In genomic region chr17:39952665-39953470, GRCh38 we compare ENCODE assay signal across 8 cellular contexts. TPM values are rescaled to one million over a fixed set of nuclear protein-coding genes. Genes with fewer than 3 reads are reported as not detected.
DNase-seq lines count a peak whose midpoint lies in the region; ATAC-seq, FAIRE-seq and TF ChIP-seq lines count a peak whose summit lies in the region.

No MANE protein-coding gene starts in this region.

- peak overlapping the region; percentile 79 to 90 (median 86) for H3K4me3 Mint-ChIP-seq in CD4-positive, alpha-beta memory T cell
- H3K4me3 Mint-ChIP-seq in mesothelial cell of epicardium = peak overlapping the region; percentile 68

- peak overlapping the region; percentile 61 to 78 for H3K4me3 ChIP-seq in CD4-positive, alpha-beta memory T cell (ENCODE audit: low read length in 2 of 2)
- peak overlapping the region in 2 of 3 experiments; percentile 23 to 35 for H3K4me3 ChIP-seq in endothelial cell of umbilical vein (replicated peaks in 1 of 3; ENCODE audit: insufficient read depth in 1 of 3, low read depth in 1 of 3, low read length in 3 of 3)

- CTCF ChIA-PET in CD4-positive, alpha-beta memory T cell (lab: Charles Lee; ENCODE audit: partially characterized antibody) = interaction anchor here (14.6 kb wide), 1 partner anchor 28 kb away, joined by 197 read pairs; the partner anchor contains the start of gene PSMD3
- CTCF ChIA-PET in endothelial cell of umbilical vein (lab: Charles Lee) = interaction anchor here (1.5 to 7.0 kb wide), 2 partner anchors 27 to 222 kb away, joined by 3 to 108 read pairs; partner anchors contain the start of genes MIEN1 and PSMD3

- DNase-seq in CD4-positive, alpha-beta memory T cell = peak; percentile 90 to 99 (median 90)
- DNase-seq in HS-5 (ENCODE audit: low read depth) = peak; percentile 37
- DNase-seq in NOMO-1 (lab: John Stamatoyannopoulos, UW; ENCODE audit: unreplicated experiment in 2 of 2) = peak; percentile 81 to 97
- DNase-seq in activated CD8-positive, alpha-beta memory T cell treated with anti-CD3 and anti-CD28 coated beads, Interleukin-2, amount 50 U/mL, for 24 hours (ENCODE audit: extremely low read depth) = peak; percentile 78
- peak; percentile 89 for DNase-seq in endothelial cell of umbilical vein (ENCODE audit: low read depth, low spot score)
- peak; percentile 91 to 94 for DNase-seq in mesothelial cell of epicardium (ENCODE audit: low spot score in 2 of 2, unreplicated experiment in 2 of 2)
- peak; percentile 77 for DNase-seq in stimulated activated CD8-positive, alpha-beta memory T cell treated with anti-CD3 and anti-CD28 coated beads, Interleukin-15, amount 100 ng/mL, for 24 hours (ENCODE audit: low read depth)

- no peaks in the 10 kb centered on the region for H4K20me1 ChIP-seq in endothelial cell of umbilical vein (replicated peaks; ENCODE audit: control insufficient read depth, extremely low read depth, insufficient read depth, low read length)

- POLR2A ChIA-PET in CD4-positive, alpha-beta memory T cell (lab: Charles Lee; ENCODE audit: partially characterized antibody) = interaction anchor here (0.6 to 3.9 kb wide), 5 partner anchors 9 to 121 kb away, joined by 3 to 52 read pairs (median 3); partner anchors contain the start of genes GSDMA, LRRC3C, ORMDL3 and PSMD3
- POLR2A ChIA-PET in endothelial cell of umbilical vein (lab: Charles Lee) = interaction anchor here (0.6 kb wide), 4 partner anchors 252 to 1501 kb away, joined by 3 to 5 read pairs (median 3); no protein-coding TSS in a partner anchor

- no peaks in the 10 kb centered on the region for H3K36me3 Mint-ChIP-seq in CD4-positive, alpha-beta memory T cell
- no peaks in the 10 kb centered on the region for H3K36me3 Mint-ChIP-seq in mesothelial cell of epicardium

- H3K9ac ChIP-seq in endothelial cell of umbilical vein (replicated peaks; ENCODE audit: extremely low read depth, insufficient read depth, low read length) = peak overlapping the region; percentile 12

- TF ChIP-seq CTCF in endothelial cell of umbilical vein (IDR thresholded peaks at IDR 0.05; ENCODE audit: extremely low read depth in 1 of 2, insufficient read depth in 1 of 2, low read depth in 1 of 2, low read length in 2 of 2) (no peak), mesothelial cell of epicardium (IDR thresholded peaks at IDR 0.05; ENCODE audit: unreplicated experiment) (no peak)

- H3K27me3 Mint-ChIP-seq in CD4-positive, alpha-beta memory T cell = no peaks in the 10 kb centered on the region
- no peaks in the 10 kb centered on the region for H3K27me3 Mint-ChIP-seq in mesothelial cell of epicardium (ENCODE audit: low read depth)

- peak; percentile 81 for ATAC-seq in GM19455 (IDR thresholded peaks at IDR 0.05; ENCODE audit: unreplicated experiment)

- peak overlapping the region; percentile 34 for H3K27ac ChIP-seq in CD4-positive, alpha-beta memory T cell (ENCODE audit: low read depth, low read length)
- no peak overlapping the region for H3K27ac ChIP-seq in endothelial cell of umbilical vein (ENCODE audit: insufficient read depth, low read depth, low read length)

- no peaks in the 10 kb centered on the region for H3K9me3 ChIP-seq in CD4-positive, alpha-beta memory T cell (ENCODE audit: control insufficient read depth in 1 of 2, low read length in 2 of 2)
- H3K9me3 ChIP-seq in endothelial cell of umbilical vein (replicated peaks; ENCODE audit: control insufficient read depth, insufficient read depth, low read length) = no peaks in the 10 kb centered on the region

- dilution Hi-C loops in endothelial cell of umbilical vein (cut with MboI; ENCODE audit: extremely low pct_ligation_motif_present, low sequenced_read_pairs) = no loop called here

- H3K9me3 Mint-ChIP-seq in CD4-positive, alpha-beta memory T cell = no peaks in the 10 kb centered on the region
- H3K9me3 Mint-ChIP-seq in mesothelial cell of epicardium = no peaks in the 10 kb centered on the region

- peak overlapping the region; percentile 97 for H2AFZ ChIP-seq in endothelial cell of umbilical vein (ENCODE audit: low read depth, low read length)

- peak overlapping the region; percentile 49 for H3K4me2 ChIP-seq in endothelial cell of umbilical vein (ENCODE audit: insufficient read depth, low read length)

- intact Hi-C loops in CD4-positive, alpha-beta memory T cell (cut with micrococcal nuclease) = loop anchor here (1.0 to 10.0 kb wide), 5 partner anchors 26 to 198 kb away; partner anchors contain the start of genes LRRC3C, ORMDL3 and PSMD3
- intact Hi-C loops in endothelial cell of umbilical vein (cut with micrococcal nuclease) = loop anchor here (1.0 to 10.0 kb wide), 3 partner anchors 24 to 328 kb away; partner anchors contain the start of genes PPP1R1B and PSMD3

- H3K4me1 Mint-ChIP-seq in CD4-positive, alpha-beta memory T cell = peaks cover 6 to 23% (median 9%) of the 10 kb centered on the region in 4 donors
- H3K4me1 Mint-ChIP-seq in mesothelial cell of epicardium = peaks cover 4% of the 10 kb centered on the region

- no peaks in the 10 kb centered on the region for H3K36me3 ChIP-seq in CD4-positive, alpha-beta memory T cell (ENCODE audit: insufficient read depth, low read length)
- H3K36me3 ChIP-seq in endothelial cell of umbilical vein (ENCODE audit: control insufficient read depth in 2 of 2, extremely low read depth in 1 of 2, insufficient read depth in 2 of 2, low read length in 2 of 2) = no peaks in the 10 kb centered on the region

- BruUV-seq in endothelial cell of umbilical vein (replicated peaks; lab: Mats Ljungman, UMichigan) = no TSS peak

- no peaks in the 10 kb centered on the region for H3K9me1 ChIP-seq in endothelial cell of umbilical vein (replicated peaks; ENCODE audit: control insufficient read depth, extremely low read depth, insufficient read depth, low read length)

- FAIRE-seq in endothelial cell of umbilical vein (lab: Jason Lieb, UNC) = peak; percentile 91

- no peaks in the 10 kb centered on the region for H3K27me3 ChIP-seq in CD4-positive, alpha-beta memory T cell (ENCODE audit: insufficient read depth, low read length)
- peaks cover 0 to 3% of the 10 kb centered on the region in 2 experiments for H3K27me3 ChIP-seq in endothelial cell of umbilical vein (ENCODE audit: control insufficient read depth in 2 of 2, insufficient read depth in 2 of 2, low read length in 2 of 2)

- no peaks in the 10 kb centered on the region for H3K79me2 ChIP-seq in endothelial cell of umbilical vein (ENCODE audit: control insufficient read depth, insufficient read depth, low read length)

- H3K4me1 ChIP-seq in CD4-positive, alpha-beta memory T cell (ENCODE audit: insufficient read depth, low read length) = peaks cover 12% of the 10 kb centered on the region
- peaks cover 3% of the 10 kb centered on the region for H3K4me1 ChIP-seq in endothelial cell of umbilical vein (ENCODE audit: control insufficient read depth, extremely low read depth, insufficient read depth, low read length)

- peak overlapping the region; percentile 71 to 94 (median 89) for H3K27ac Mint-ChIP-seq in CD4-positive, alpha-beta memory T cell
- peak overlapping the region; percentile 56 for H3K27ac Mint-ChIP-seq in mesothelial cell of epicardium

- TF ChIP-seq POLR2A in endothelial cell of umbilical vein (IDR thresholded peaks at IDR 0.05; ENCODE audit: low read depth, low read length) = no peak

RNA-seq across cellular contexts. Expression of gene GSDMA, which starts 9.9 kb away (rescaled TPM):
- under 1 TPM; 0.23 to 0.25 TPM for total RNA-seq in CD4-positive, alpha-beta memory T cell
- polyA plus RNA-seq in CD4-positive, alpha-beta memory T cell = 1 to 10 TPM in 1 of 2 donors, under 1 TPM in 1; 0.42 to 1.1 TPM
- not detected in 2 replicates for total RNA-seq in endothelial cell of umbilical vein
- polyA plus RNA-seq in endothelial cell of umbilical vein = not detected in 2 replicates
- polyA plus RNA-seq in endothelial cell of umbilical vein (2011; cell fraction: cytosol; rRNA removed) = not detected in 2 replicates
- not detected in 2 replicates for polyA plus RNA-seq in endothelial cell of umbilical vein (2011; cell fraction: nucleus; rRNA removed)
- not detected in 2 replicates for polyA plus RNA-seq in endothelial cell of umbilical vein (2012)
- not detected in 2 replicates for polyA minus RNA-seq in endothelial cell of umbilical vein
- not detected for polyA minus RNA-seq in endothelial cell of umbilical vein (2011; cell fraction: cytosol; rRNA and poly(A)+ RNA removed)
- polyA minus RNA-seq in endothelial cell of umbilical vein (2011; cell fraction: nucleus; rRNA and poly(A)+ RNA removed) = not detected in 2 replicates
- total RNA-seq in mesothelial cell of epicardium = not detected in 3 replicates

RNA-seq across cellular contexts. Expression of gene LRRC3C, which starts 25.3 kb away (rescaled TPM):
- not detected for total RNA-seq in CD4-positive, alpha-beta memory T cell
- not detected for polyA plus RNA-seq in CD4-positive, alpha-beta memory T cell
- not detected in 2 replicates for total RNA-seq in endothelial cell of umbilical vein
- not detected in 2 replicates for polyA plus RNA-seq in endothelial cell of umbilical vein
- polyA plus RNA-seq in endothelial cell of umbilical vein (2011; cell fraction: cytosol; rRNA removed) = not detected in 2 replicates
- not detected in 2 replicates for polyA plus RNA-seq in endothelial cell of umbilical vein (2011; cell fraction: nucleus; rRNA removed)
- not detected in 2 replicates for polyA plus RNA-seq in endothelial cell of umbilical vein (2012)
- polyA minus RNA-seq in endothelial cell of umbilical vein = not detected in 2 replicates
- not detected for polyA minus RNA-seq in endothelial cell of umbilical vein (2011; cell fraction: cytosol; rRNA and poly(A)+ RNA removed)
- polyA minus RNA-seq in endothelial cell of umbilical vein (2011; cell fraction: nucleus; rRNA and poly(A)+ RNA removed) = not detected in 2 replicates
- not detected in 3 replicates for total RNA-seq in mesothelial cell of epicardium

RNA-seq across cellular contexts. Expression of gene ORMDL3, which starts 25.5 kb away (rescaled TPM):
- 10 to 100 TPM; 79.6 to 87.2 TPM for total RNA-seq in CD4-positive, alpha-beta memory T cell
- polyA plus RNA-seq in CD4-positive, alpha-beta memory T cell = 100 to 1,000 TPM in 1 of 2 donors, 10 to 100 TPM in 1; 90.4 to 161 TPM
- 26.7 and 29.8 TPM in 2 replicates for total RNA-seq in endothelial cell of umbilical vein
- 49.8 and 53.4 TPM in 2 replicates for polyA plus RNA-seq in endothelial cell of umbilical vein
- 30.3 and 31.1 TPM in 2 replicates for polyA plus RNA-seq in endothelial cell of umbilical vein (2011; cell fraction: cytosol; rRNA removed)
- 31.1 and 56.9 TPM in 2 replicates for polyA plus RNA-seq in endothelial cell of umbilical vein (2011; cell fraction: nucleus; rRNA removed)
- 29.4 and 40.4 TPM in 2 replicates for polyA plus RNA-seq in endothelial cell of umbilical vein (2012)
- polyA minus RNA-seq in endothelial cell of umbilical vein = 58.5 and 67.5 TPM in 2 replicates
- polyA minus RNA-seq in endothelial cell of umbilical vein (2011; cell fraction: cytosol; rRNA and poly(A)+ RNA removed) = 14.5 TPM
- 17.8 and 21.3 TPM in 2 replicates for polyA minus RNA-seq in endothelial cell of umbilical vein (2011; cell fraction: nucleus; rRNA and poly(A)+ RNA removed)
- 67.1 to 78.3 TPM (median 69.4 TPM) in 3 replicates for total RNA-seq in mesothelial cell of epicardium

RNA-seq across cellular contexts. Expression of gene PSMD3, which starts 27.7 kb away (rescaled TPM):
- 10 to 100 TPM; 59.7 to 60.3 TPM for total RNA-seq in CD4-positive, alpha-beta memory T cell
- polyA plus RNA-seq in CD4-positive, alpha-beta memory T cell = 10 to 100 TPM; 44.6 to 47.9 TPM
- total RNA-seq in endothelial cell of umbilical vein (136 and 142 TPM in 2 replicates), mesothelial cell of epicardium (107 to 111 TPM (median 110 TPM) in 3 replicates)
- 117 and 120 TPM in 2 replicates for polyA plus RNA-seq in endothelial cell of umbilical vein
- 118 and 139 TPM in 2 replicates for polyA plus RNA-seq in endothelial cell of umbilical vein (2011; cell fraction: cytosol; rRNA removed)
- polyA plus RNA-seq in endothelial cell of umbilical vein (2011; cell fraction: nucleus; rRNA removed) = 111 and 117 TPM in 2 replicates
- 136 and 166 TPM in 2 replicates for polyA plus RNA-seq in endothelial cell of umbilical vein (2012)
- polyA minus RNA-seq in endothelial cell of umbilical vein = 106 and 111 TPM in 2 replicates
- 66.7 TPM for polyA minus RNA-seq in endothelial cell of umbilical vein (2011; cell fraction: cytosol; rRNA and poly(A)+ RNA removed)
- polyA minus RNA-seq in endothelial cell of umbilical vein (2011; cell fraction: nucleus; rRNA and poly(A)+ RNA removed) = 29.1 and 42.5 TPM in 2 replicates

RNA-seq across cellular contexts. Expression of gene GSDMB, which starts 34.4 kb away (rescaled TPM):
- total RNA-seq in CD4-positive, alpha-beta memory T cell = 10 to 100 TPM; 41.4 to 47.4 TPM
- 1 to 10 TPM; 3.2 to 3.9 TPM for polyA plus RNA-seq in CD4-positive, alpha-beta memory T cell
- total RNA-seq in endothelial cell of umbilical vein = 11.0 and 11.6 TPM in 2 replicates
- polyA plus RNA-seq in endothelial cell of umbilical vein = 5.0 and 5.4 TPM in 2 replicates
- 1.1 and 1.7 TPM in 2 replicates for polyA plus RNA-seq in endothelial cell of umbilical vein (2011; cell fraction: cytosol; rRNA removed)
- 49.7 and 50.3 TPM in 2 replicates for polyA plus RNA-seq in endothelial cell of umbilical vein (2011; cell fraction: nucleus; rRNA removed)
- 8.0 and 10.6 TPM in 2 replicates for polyA plus RNA-seq in endothelial cell of umbilical vein (2012)
- 6.0 and 7.9 TPM in 2 replicates for polyA minus RNA-seq in endothelial cell of umbilical vein
- polyA minus RNA-seq in endothelial cell of umbilical vein (2011; cell fraction: cytosol; rRNA and poly(A)+ RNA removed) = not detected
- polyA minus RNA-seq in endothelial cell of umbilical vein (2011; cell fraction: nucleus; rRNA and poly(A)+ RNA removed) = 9.6 and 11.2 TPM in 2 replicates
- total RNA-seq in mesothelial cell of epicardium = 26.8 to 31.7 TPM (median 28.1 TPM) in 3 replicates

Comparison
In these comparisons a context has a peak if more than half of its experiments do, and no peak if none do; other contexts are left out.
1. DNase-seq: peak in every context shown above with its lines; median percentile 92 in mesothelial cell of epicardium; 90 in CD4-positive, alpha-beta memory T cell; 89 in NOMO-1; 89 in endothelial cell of umbilical vein; 78 in activated CD8-positive, alpha-beta memory T cell treated with anti-CD3 and anti-CD28 coated beads, Interleukin-2, amount 50 U/mL, for 24 hours; 77 in stimulated activated CD8-positive, alpha-beta memory T cell treated with anti-CD3 and anti-CD28 coated beads, Interleukin-15, amount 100 ng/mL, for 24 hours; 37 in HS-5.